1 cellular context compared by ENCODE assay signal in genomic region chr6:27809067-27809938, GRCh38.
TF ChIP-seq lines count a peak whose summit lies in the region.

No MANE protein-coding gene starts in this region.

TF ChIP-seq in H1, 55 proteins besides CTCF, POLR2A, EP300 and RAD21 (continued from another document):
- TF ChIP-seq CHD7 (IDR thresholded peaks at IDR 0.05; ENCODE audit: insufficient replicate concordance, low read length), result peak; percentile 15
- peak; percentile 7; the same call in 1 of the 2 replicates for TF ChIP-seq CHD1 (IDR thresholded peaks at IDR 0.05; ENCODE audit: low read depth, low read length)
- no peak for TF ChIP-seq CBX8 (IDR thresholded peaks at IDR 0.05; ENCODE audit: borderline replicate concordance, low read depth, low read length)
- TF ChIP-seq POU5F1 (IDR thresholded peaks at IDR 0.05; ENCODE audit: low read depth, low read length), result no peak
- no peak for TF ChIP-seq SIRT6 (IDR thresholded peaks at IDR 0.05; ENCODE audit: low read length)
- TF ChIP-seq MAFK (IDR thresholded peaks at IDR 0.05; ENCODE audit: low read depth, low read length), result no peak
- TF ChIP-seq E2F6 (IDR thresholded peaks at IDR 0.05), result no peak
- TF ChIP-seq TBP (IDR thresholded peaks at IDR 0.05; ENCODE audit: low read depth, low read length), result no peak
- no peak for TF ChIP-seq HDAC6 (IDR thresholded peaks at IDR 0.05; ENCODE audit: low read depth, low read length)
- TF ChIP-seq CREB1 (IDR thresholded peaks at IDR 0.05), result no peak
- TF ChIP-seq NANOG (IDR thresholded peaks at IDR 0.05; ENCODE audit: insufficient read depth, low read depth, low read length, poor library complexity, severe bottlenecking), result no peak
- no peak for TF ChIP-seq HDAC2 (IDR thresholded peaks at IDR 0.05; ENCODE audit: borderline replicate concordance in 1 of 2, low read depth in 2 of 2, low read length in 2 of 2)
